ENCODE assay signal across 16 cellular contexts in the genomic region with DNA sequence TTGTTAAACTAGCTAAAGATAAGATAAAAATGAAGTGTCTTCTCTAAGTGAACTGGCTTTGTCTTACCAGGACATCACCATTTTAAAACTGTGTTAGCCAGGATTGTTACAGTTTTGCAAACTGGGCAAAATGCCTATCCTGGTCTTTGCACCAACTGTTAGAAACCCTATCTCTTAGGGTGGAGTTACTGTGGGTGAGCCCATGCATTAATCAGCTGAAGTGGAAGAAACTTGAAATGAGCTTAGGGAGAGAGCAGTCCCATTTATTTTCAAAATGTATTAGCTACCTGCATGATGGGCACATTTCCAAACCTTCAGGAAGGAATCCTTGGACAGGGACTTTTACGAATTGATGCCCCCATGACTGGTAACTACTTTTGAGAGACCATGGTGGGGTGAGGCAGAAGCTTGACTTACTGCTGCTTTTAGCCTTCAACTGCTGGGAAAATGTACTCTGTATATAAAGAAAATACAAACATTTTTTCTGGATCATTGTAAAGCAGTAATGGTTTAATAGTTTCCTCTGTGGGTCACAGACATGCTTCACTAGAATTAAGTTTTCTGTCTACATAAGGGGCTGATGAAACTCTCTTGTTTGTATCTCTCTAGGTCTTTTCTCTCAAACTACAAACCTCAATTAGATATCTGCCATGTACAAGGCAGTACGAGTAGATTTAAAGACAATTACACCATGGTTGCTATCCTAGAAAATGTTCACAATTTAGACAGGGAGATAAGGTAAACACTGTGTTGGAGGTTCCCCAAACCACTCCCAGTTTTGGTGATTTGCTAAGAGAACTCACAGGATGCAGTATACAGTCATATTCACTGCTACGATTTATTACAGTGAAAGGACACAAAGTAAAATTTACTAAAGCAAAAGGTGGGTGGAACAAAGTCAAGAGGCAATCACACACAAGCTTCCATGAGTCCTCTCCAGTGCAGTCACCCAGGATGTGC.
A peak's percentile ranks its signal among the peaks of the same experiment; 100 is the strongest.
DNase-seq lines count a peak whose midpoint lies in the region; ATAC-seq, FAIRE-seq and TF ChIP-seq lines count a peak whose summit lies in the region.
"Had no signal": no experiment of that assay in that cellular context is flagged by ENCODE, and none has a peak within 500 bp of the region (broad histone marks: within the 10 kb centered on the region; RNA-seq: fewer than 3 reads in every experiment).

No MANE protein-coding gene starts in this region.

- DNase-seq in H54 (ENCODE audit: insufficient read length, low spot score) (peak; percentile 20), NCI-H2171 (lab: John Stamatoyannopoulos, UW) (peak; percentile 85), bronchial epithelial cell (ENCODE audit: low read depth) (peak; percentile 45), putamen (ENCODE audit: low spot score) (no peak), GM19240 (ENCODE audit: insufficient read length, low spot score) (no peak)
- DNase-seq in activated effector memory CD4-positive, alpha-beta T cell treated with Interleukin-2 at 50 U/mL for 16 hours = no peak
- DNase-seq: esophagus squamous epithelium; immature natural killer cell; naive thymus-derived CD8-positive, alpha-beta T cell; NCI-H1048; small intestine had no signal

- peaks cover 12% of the 10 kb centered on the region for H3K9me3 Mint-ChIP-seq in nephron
- H3K9me3 Mint-ChIP-seq: T-helper 1 cell treated with Interleukin-12 subunit alpha and Interleukin-12 subunit beta and Interleukin-4 antibody, amounts not matched to agents 30 μg/mL and 1 μg/mL, for 36 hours had no signal

- TF ChIP-seq CTCF in bronchial epithelial cell (IDR thresholded peaks at IDR 0.05; ENCODE audit: insufficient read depth, low read length, severe bottlenecking) (no peak), nephron (IDR thresholded peaks at IDR 0.05; ENCODE audit: unreplicated experiment in 3 of 3) (no peak)

- H3K4me3 Mint-ChIP-seq in nephron = no peak overlapping the region
- H3K4me3 Mint-ChIP-seq: activated T-helper 17 cell treated with anti-CD3 and anti-CD28 coated beads, Interleukin-2, amount 50 U/mL, for 72 hours; central memory CD8-positive, alpha-beta T cell; immature natural killer cell; naive thymus-derived CD8-positive, alpha-beta T cell; T-helper 1 cell treated with Interleukin-12 subunit alpha and Interleukin-12 subunit beta and Interleukin-4 antibody, amounts not matched to agents 30 μg/mL and 1 μg/mL, for 36 hours had no signal

- no peaks in the 10 kb centered on the region for H3K36me3 ChIP-seq in bronchial epithelial cell (ENCODE audit: control insufficient read depth, insufficient read depth, low read length)
- H3K36me3 ChIP-seq: esophagus squamous epithelium had no signal

- peak; percentile 95 for FAIRE-seq in H54 (lab: Jason Lieb, UNC)
- no peak for FAIRE-seq in bronchial epithelial cell (lab: Jason Lieb, UNC)
- FAIRE-seq: small intestine had no signal

- H3K36me3 Mint-ChIP-seq in nephron (ENCODE audit: low read depth) = no peaks in the 10 kb centered on the region
- H3K36me3 Mint-ChIP-seq: immature natural killer cell; naive thymus-derived CD8-positive, alpha-beta T cell had no signal

- TF ChIP-seq POLR2A in H54 (IDR thresholded peaks at IDR 0.05; ENCODE audit: low read depth, low read length) = no peak

- no peaks in the 10 kb centered on the region for H3K27me3 Mint-ChIP-seq in nephron (ENCODE audit: low read depth)
- H3K27me3 Mint-ChIP-seq: activated T-helper 17 cell treated with anti-CD3 and anti-CD28 coated beads, Interleukin-2, amount 50 U/mL, for 72 hours; central memory CD8-positive, alpha-beta T cell; naive thymus-derived CD8-positive, alpha-beta T cell had no signal

- H3K4me1 Mint-ChIP-seq in nephron = peaks cover 22% of the 10 kb centered on the region
- H3K4me1 Mint-ChIP-seq: activated T-helper 17 cell treated with anti-CD3 and anti-CD28 coated beads, Interleukin-2, amount 50 U/mL, for 72 hours; central memory CD8-positive, alpha-beta T cell; immature natural killer cell; naive thymus-derived CD8-positive, alpha-beta T cell had no signal

- no peak overlapping the region for H3K4me3 ChIP-seq in bronchial epithelial cell (ENCODE audit: low read depth, low read length)
- H3K4me3 ChIP-seq: esophagus squamous epithelium had no signal

- H3K27ac Mint-ChIP-seq in nephron = peak overlapping the region; percentile 25 to 79 (median 31)
- H3K27ac Mint-ChIP-seq: activated T-helper 17 cell treated with anti-CD3 and anti-CD28 coated beads, Interleukin-2, amount 50 U/mL, for 72 hours; immature natural killer cell; naive thymus-derived CD8-positive, alpha-beta T cell; T-helper 1 cell treated with Interleukin-12 subunit alpha and Interleukin-12 subunit beta and Interleukin-4 antibody, amounts not matched to agents 30 μg/mL and 1 μg/mL, for 36 hours had no signal

- no peaks in the 10 kb centered on the region for H3K27me3 ChIP-seq in bronchial epithelial cell (ENCODE audit: control insufficient read depth, insufficient read depth, low read length)
- H3K27me3 ChIP-seq: esophagus squamous epithelium had no signal

- no peak for ATAC-seq in HG02852 (IDR thresholded peaks at IDR 0.05; ENCODE audit: unreplicated experiment)
- ATAC-seq: activated T-helper 17 cell treated with anti-CD3 and anti-CD28 coated beads, Interleukin-2, amount 50 U/mL, for 72 hours; naive thymus-derived CD8-positive, alpha-beta T cell had no signal

Comparison
In these comparisons a context has a peak if more than half of its experiments do, and no peak if none do; other contexts are left out.
1. DNase-seq: peak in H54 (single experiment), NCI-H2171 (single experiment) and bronchial epithelial cell (single experiment); none in activated effector memory CD4-positive, alpha-beta T cell treated with Interleukin-2 at 50 U/mL for 16 hours (single experiment), putamen (single experiment) and GM19240 (single experiment).